2 cellular contexts compared by ENCODE assay signal in genomic region chr4:187598246-187598645, GRCh38.
TF ChIP-seq lines count a peak whose summit lies in the region.

No MANE protein-coding gene starts in this region.

TF ChIP-seq in IMR-90, 13 proteins besides CTCF, POLR2A, EP300 and RAD21:
- TF ChIP-seq MAFK (IDR thresholded peaks at IDR 0.05; ENCODE audit: low read depth, low read length) (no peak), MXI1 (IDR thresholded peaks at IDR 0.05; ENCODE audit: borderline replicate concordance, low read depth, low read length) (no peak), FOS (IDR thresholded peaks at IDR 0.05; ENCODE audit: low read depth, low read length) (no peak), USF2 (IDR thresholded peaks at IDR 0.05; ENCODE audit: low read depth, low read length) (no peak), NFE2L2 (IDR thresholded peaks at IDR 0.05; ENCODE audit: low read depth, low read length) (no peak), CEBPB (IDR thresholded peaks at IDR 0.05; ENCODE audit: low read depth, low read length) (no peak), SMC3 (IDR thresholded peaks at IDR 0.05; ENCODE audit: low read depth, low read length) (no peak), ELK1 (IDR thresholded peaks at IDR 0.05; ENCODE audit: borderline replicate concordance, low read depth, low read length) (no peak), CHD1 (IDR thresholded peaks at IDR 0.05; ENCODE audit: low read depth, low read length) (no peak), RFX5 (IDR thresholded peaks at IDR 0.05; ENCODE audit: low read depth, low read length) (no peak), BHLHE40 (IDR thresholded peaks at IDR 0.05; ENCODE audit: low read depth, low read length) (no peak), RCOR1 (IDR thresholded peaks at IDR 0.05; ENCODE audit: insufficient replicate concordance, low read length) (no peak), MAZ (IDR thresholded peaks at IDR 0.05; ENCODE audit: borderline replicate concordance, low read depth, low read length) (no peak)

TF ChIP-seq in K562, 482 proteins besides CTCF, POLR2A, EP300 and RAD21:
- TF ChIP-seq DMBX1 (CRISPR knock-in tag; IDR thresholded peaks at IDR 0.05; ENCODE audit: borderline replicate concordance) = no peak
- no peak for TF ChIP-seq SMC3 (conservative IDR thresholded peaks at IDR 0.05; ENCODE audit: insufficient read depth, low read depth, low read length)
- peak; percentile 26; the same call in 1 of the 2 replicates for TF ChIP-seq TFE3 (CRISPR knock-in tag; IDR thresholded peaks at IDR 0.05)
